In genomic region chr5:10935536-10935935, GRCh38 we compare ENCODE assay signal across 25 cellular contexts.
"Had no signal": no experiment of that assay in that cellular context is flagged by ENCODE, and none has a peak within 500 bp of the region (broad histone marks: within the 10 kb centered on the region; RNA-seq: fewer than 3 reads in every experiment).

No MANE protein-coding gene starts in this region.

- DNase-seq: activated CD4-positive, alpha-beta memory T cell treated with anti-CD3 and anti-CD28 coated beads, Interleukin-2, amount 10 ng/mL, durations not matched to agents 7 days and 5 days; activated CD4-positive, alpha-beta T cell treated with anti-CD3 and anti-CD28 coated beads for 4 hours; activated CD4-positive, CD25-positive, alpha-beta regulatory T cell; activated CD8-positive, alpha-beta memory T cell treated with anti-CD3 and anti-CD28 coated beads, Interleukin-2, amount 50 U/mL, for 48 hours; activated gamma-delta T cell; activated naive CD4-positive, alpha-beta T cell treated with anti-CD3 and anti-CD28 coated beads, Interleukin-2, amount 10 ng/mL, durations not matched to agents 7 days and 5 days; activated naive CD8-positive, alpha-beta T cell treated with anti-CD3 and anti-CD28 coated beads, Interleukin-2, amount 10 ng/mL, durations not matched to agents 7 days and 5 days; activated T-cell treated with anti-CD3 and anti-CD28 coated beads, Interleukin-2, amount 50 U/mL, for 24 hours; amniotic stem cell; brain microvascular endothelial cell; dorsolateral prefrontal cortex; effector memory CD4-positive, alpha-beta T cell; erythroblast; head of caudate nucleus; hypothalamus; immature natural killer cell; kidney; left colon; mammary epithelial cell; naive B cell; ovary; right lobe of liver; stimulated activated CD4-positive, alpha-beta T cell treated with anti-CD3 and anti-CD28 coated beads, Interleukin-2, amount 100 ng/mL, for 48 hours; stimulated activated naive CD4-positive, alpha-beta T cell treated with Interleukin-2 at 50 U/mL for 16 hours had no signal

- ATAC-seq: gastroesophageal sphincter, left colon, right lobe of liver had no signal
